In genomic region chr1:1281533-1282321, GRCh38 we compare ENCODE assay signal across 1 cellular context.
TF ChIP-seq lines count a peak whose summit lies in the region.

No MANE protein-coding gene starts in this region.

TF ChIP-seq in HepG2, 621 proteins besides CTCF, POLR2A, EP300 and RAD21 (continued from another document and continues in another):
- TF ChIP-seq ELF4 (CRISPR knock-in tag; IDR thresholded peaks at IDR 0.05; ENCODE audit: borderline replicate concordance) (no peak), NR2C2 (CRISPR knock-in tag; IDR thresholded peaks at IDR 0.05; ENCODE audit: borderline replicate concordance) (peak; percentile 68), ATF5 (CRISPR knock-in tag; IDR thresholded peaks at IDR 0.05; ENCODE audit: low read depth) (no peak), RFX1 (IDR thresholded peaks at IDR 0.05) (no peak), TOE1 (CRISPR knock-in tag; IDR thresholded peaks at IDR 0.05) (no peak), ZBTB33 (CRISPR knock-in tag; IDR thresholded peaks at IDR 0.05) (peak; percentile 39; the same call in 1 of the 2 replicates), NFE2L2 (IDR thresholded peaks at IDR 0.05; ENCODE audit: low read length) (no peak), SATB2 (CRISPR knock-in tag; IDR thresholded peaks at IDR 0.05) (no peak), ZNF460 (CRISPR knock-in tag; IDR thresholded peaks at IDR 0.05; ENCODE audit: borderline replicate concordance) (no peak), AFF4 (CRISPR knock-in tag; IDR thresholded peaks at IDR 0.05) (no peak), CBX5 (CRISPR knock-in tag; IDR thresholded peaks at IDR 0.05; ENCODE audit: borderline replicate concordance) (no peak), FOXA3 (CRISPR knock-in tag; IDR thresholded peaks at IDR 0.05) (no peak), ZNF772 (CRISPR knock-in tag; IDR thresholded peaks at IDR 0.05) (peak; percentile 98), HNF4A (CRISPR knock-in tag; IDR thresholded peaks at IDR 0.05) (peak; percentile 89), ZNF263 (CRISPR knock-in tag; IDR thresholded peaks at IDR 0.05) (peak; percentile 92), IKZF1 (IDR thresholded peaks at IDR 0.05) (no peak), ZFP90 (CRISPR knock-in tag; IDR thresholded peaks at IDR 0.05; ENCODE audit: borderline replicate concordance) (no peak), DPF2 (CRISPR knock-in tag; IDR thresholded peaks at IDR 0.05; ENCODE audit: borderline replicate concordance, low read depth) (peak; percentile 69), TCF7L2 (IDR thresholded peaks at IDR 0.05; ENCODE audit: low read depth, low read length) (no peak), ZNF552 (CRISPR knock-in tag; IDR thresholded peaks at IDR 0.05; ENCODE audit: borderline replicate concordance) (peak; percentile 71), HOXA3 (CRISPR knock-in tag; IDR thresholded peaks at IDR 0.05) (no peak), NFIC (IDR thresholded peaks at IDR 0.05; ENCODE audit: low read length) (no peak), PAF1 (CRISPR knock-in tag; IDR thresholded peaks at IDR 0.05) (no peak), ZNF549 (CRISPR knock-in tag; IDR thresholded peaks at IDR 0.05) (no peak), SOX6 (IDR thresholded peaks at IDR 0.05) (no peak), SOX6 (CRISPR knock-in tag; IDR thresholded peaks at IDR 0.05) (peak; percentile 78), ZNF619 (CRISPR knock-in tag; IDR thresholded peaks at IDR 0.05) (no peak), ZNF3 (CRISPR knock-in tag; IDR thresholded peaks at IDR 0.05) (no peak), MAFK (conservative IDR thresholded peaks at IDR 0.05 in 1 of 2, IDR thresholded peaks at IDR 0.05 in 1 of 2; ENCODE audit: low read length in 2 of 2) (no peak), IRX3 (CRISPR knock-in tag; IDR thresholded peaks at IDR 0.05; ENCODE audit: borderline replicate concordance, low read depth) (no peak), HIC2 (CRISPR knock-in tag; IDR thresholded peaks at IDR 0.05; ENCODE audit: low read depth) (peak; percentile 93), CCAR2 (optimal IDR thresholded peaks at IDR 0.05; ENCODE audit: low read depth, low read length) (no peak), PHB2 (IDR thresholded peaks at IDR 0.05; ENCODE audit: partially characterized antibody) (no peak), CENPT (CRISPR knock-in tag; IDR thresholded peaks at IDR 0.05; ENCODE audit: low read depth) (no peak), ZNF883 (CRISPR knock-in tag; IDR thresholded peaks at IDR 0.05; ENCODE audit: not compliant biosample characterization) (peak; percentile 52), FOXA1 (IDR thresholded peaks at IDR 0.05) (no peak), FOXA1 (CRISPR knock-in tag; IDR thresholded peaks at IDR 0.05) (no peak), UBTF (CRISPR knock-in tag; IDR thresholded peaks at IDR 0.05) (peak; percentile 94), ZBTB8A (CRISPR knock-in tag; IDR thresholded peaks at IDR 0.05; ENCODE audit: borderline replicate concordance, low read depth) (0 out of 2 replicates have a peak, but pooled peaks have one; percentile 35), ZNF317 (CRISPR knock-in tag; IDR thresholded peaks at IDR 0.05) (no peak; the same call in 1 of the 2 replicates), ZBTB37 (CRISPR knock-in tag; IDR thresholded peaks at IDR 0.05) (peak; percentile 69), RNF219 (CRISPR knock-in tag; IDR thresholded peaks at IDR 0.05) (no peak), NR3C1 (CRISPR knock-in tag; IDR thresholded peaks at IDR 0.05) (no peak), ZSCAN20 (CRISPR knock-in tag; IDR thresholded peaks at IDR 0.05; ENCODE audit: borderline replicate concordance) (no peak), TEAD3 (CRISPR knock-in tag; optimal IDR thresholded peaks at IDR 0.05; ENCODE audit: borderline replicate concordance) (no peak), SP4 (CRISPR knock-in tag; IDR thresholded peaks at IDR 0.05) (peak; percentile 44; the same call in 1 of the 2 replicates), ZNF20 (CRISPR knock-in tag; IDR thresholded peaks at IDR 0.05) (no peak), GFI1 (CRISPR knock-in tag; IDR thresholded peaks at IDR 0.05; ENCODE audit: borderline replicate concordance) (peak; percentile 68; the same call in 1 of the 2 replicates), ZNF124 (CRISPR knock-in tag; IDR thresholded peaks at IDR 0.05) (peak; percentile 58; the same call in 1 of the 2 replicates), GPBP1L1 (CRISPR knock-in tag; IDR thresholded peaks at IDR 0.05) (no peak), KAT2B (IDR thresholded peaks at IDR 0.05; ENCODE audit: borderline replicate concordance, low read depth, low read length) (no peak)
